ENCODE assay signal across 17 cellular contexts in genomic region chrX:150293311-150294013, GRCh38.
"Had no signal": no experiment of that assay in that cellular context is flagged by ENCODE, and none has a peak within 500 bp of the region (broad histone marks: within the 10 kb centered on the region; RNA-seq: fewer than 3 reads in every experiment).

No MANE protein-coding gene starts in this region.

- H3K9me3 ChIP-seq: esophagus muscularis mucosa, left ventricle myocardium inferior, ovary, thoracic aorta had no signal

- H3K4me1 ChIP-seq: esophagus muscularis mucosa, left ventricle myocardium inferior had no signal

- H3K4me3 ChIP-seq: esophagus muscularis mucosa, left ventricle myocardium inferior, ovary, thoracic aorta had no signal

- H3K36me3 ChIP-seq: brain microvascular endothelial cell, esophagus muscularis mucosa, left ventricle myocardium inferior, ovary, thoracic aorta had no signal

- H3K4me1 Mint-ChIP-seq: activated B cell treated with CpG ODN at 0.5 μM for 24 hours; neural crest cell; stimulated activated naive CD8-positive, alpha-beta T cell treated with anti-CD3 and anti-CD28 coated beads, Interleukin-15, amount 100 ng/mL, for 72 hours had no signal

- DNase-seq: activated B cell treated with CpG ODN at 0.5 μM for 24 hours; activated CD4-positive, alpha-beta T cell treated with anti-CD3 and anti-CD28 coated beads, Interleukin-2, amount 50 U/mL, for 1 hour; activated naive CD4-positive, alpha-beta T cell treated with anti-CD3 and anti-CD28 coated beads, Interleukin-2, amount 50 U/mL, for 16 hours; brain microvascular endothelial cell; cerebellar nuclear complex; dermis blood vessel endothelial cell; foreskin fibroblast; left ventricle myocardium inferior; ovary; retina; stimulated activated CD4-positive, alpha-beta T cell treated with anti-CD3 and anti-CD28 coated beads, Interleukin-15, amount 100 ng/mL, for 24 hours; stimulated activated CD4-positive, alpha-beta T cell treated with anti-CD3 and anti-CD28 coated beads, Interleukin-4, amount 100 ng/mL, for 4 hours; stimulated activated naive CD8-positive, alpha-beta T cell treated with anti-CD3 and anti-CD28 coated beads, Interleukin-15, amount 100 ng/mL, for 72 hours had no signal

- H3K27me3 Mint-ChIP-seq: activated B cell treated with CpG ODN at 0.5 μM for 24 hours; stimulated activated naive CD8-positive, alpha-beta T cell treated with anti-CD3 and anti-CD28 coated beads, Interleukin-15, amount 100 ng/mL, for 72 hours had no signal

- H3K9me3 Mint-ChIP-seq: activated B cell treated with CpG ODN at 0.5 μM for 24 hours; stimulated activated naive CD8-positive, alpha-beta T cell treated with anti-CD3 and anti-CD28 coated beads, Interleukin-15, amount 100 ng/mL, for 72 hours; T-helper 1 cell treated with Interleukin-12 subunit alpha and Interleukin-12 subunit beta and Interleukin-4 antibody, amounts not matched to agents 30 μg/mL and 1 μg/mL, for 36 hours had no signal

- ATAC-seq: stimulated activated naive CD8-positive, alpha-beta T cell treated with anti-CD3 and anti-CD28 coated beads, Interleukin-15, amount 100 ng/mL, for 72 hours had no signal

- H3K27ac Mint-ChIP-seq: activated B cell treated with CpG ODN at 0.5 μM for 24 hours; stimulated activated naive CD8-positive, alpha-beta T cell treated with anti-CD3 and anti-CD28 coated beads, Interleukin-15, amount 100 ng/mL, for 72 hours; T-helper 1 cell treated with Interleukin-12 subunit alpha and Interleukin-12 subunit beta and Interleukin-4 antibody, amounts not matched to agents 30 μg/mL and 1 μg/mL, for 36 hours had no signal

- H3K4me3 Mint-ChIP-seq: activated B cell treated with CpG ODN at 0.5 μM for 24 hours; neural crest cell; stimulated activated naive CD8-positive, alpha-beta T cell treated with anti-CD3 and anti-CD28 coated beads, Interleukin-15, amount 100 ng/mL, for 72 hours; T-helper 1 cell treated with Interleukin-12 subunit alpha and Interleukin-12 subunit beta and Interleukin-4 antibody, amounts not matched to agents 30 μg/mL and 1 μg/mL, for 36 hours had no signal

- H3K27ac ChIP-seq: brain microvascular endothelial cell, esophagus muscularis mucosa, left ventricle myocardium inferior, ovary, thoracic aorta had no signal

- H3K27me3 ChIP-seq: brain microvascular endothelial cell, esophagus muscularis mucosa, ovary had no signal
